In the genomic region with DNA sequence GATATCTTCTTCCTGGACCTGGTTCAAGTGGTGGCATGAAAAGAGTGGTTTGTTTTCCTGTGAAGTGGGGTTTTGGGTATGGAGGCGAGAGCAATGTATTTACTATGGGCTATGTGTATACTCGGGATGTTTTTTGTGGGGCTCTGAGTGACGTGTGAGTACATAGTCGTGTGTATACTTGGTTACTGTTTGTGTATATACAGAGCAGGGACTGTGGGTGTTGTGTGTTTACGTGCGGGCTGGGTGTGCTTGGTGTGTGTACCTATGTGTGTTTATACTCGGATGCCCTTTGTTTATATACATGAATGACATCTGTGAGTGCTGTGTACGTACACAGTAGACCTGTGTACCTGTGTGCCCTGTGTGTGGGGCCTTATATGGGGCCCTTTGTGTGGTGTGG, we compare ENCODE assay signal across 1 cellular context.
TF ChIP-seq lines count a peak whose summit lies in the region.

No MANE protein-coding gene starts in this region.

TF ChIP-seq in H1, 55 proteins besides CTCF, POLR2A, EP300 and RAD21:
- TF ChIP-seq POU5F1 (IDR thresholded peaks at IDR 0.05; ENCODE audit: low read depth, low read length) (no peak), CHD1 (IDR thresholded peaks at IDR 0.05; ENCODE audit: low read depth, low read length) (no peak), RBBP5 (IDR thresholded peaks at IDR 0.05; ENCODE audit: borderline replicate concordance, low read depth, low read length) (no peak), USF2 (IDR thresholded peaks at IDR 0.05; ENCODE audit: low read length) (no peak), BRCA1 (IDR thresholded peaks at IDR 0.05; ENCODE audit: low read depth, low read length) (no peak), POLR2AphosphoS5 (IDR thresholded peaks at IDR 0.05; ENCODE audit: low read depth, low read length) (no peak), CREB1 (IDR thresholded peaks at IDR 0.05) (no peak)
